ENCODE assay signal across 2 cellular contexts in genomic region chr2:100702444-100703134, GRCh38.
TF ChIP-seq lines count a peak whose summit lies in the region.

No MANE protein-coding gene starts in this region.

TF ChIP-seq in GM23338, 12 proteins besides CTCF, POLR2A, EP300 and RAD21 (continued from another document):
- TF ChIP-seq, protein P1, sequence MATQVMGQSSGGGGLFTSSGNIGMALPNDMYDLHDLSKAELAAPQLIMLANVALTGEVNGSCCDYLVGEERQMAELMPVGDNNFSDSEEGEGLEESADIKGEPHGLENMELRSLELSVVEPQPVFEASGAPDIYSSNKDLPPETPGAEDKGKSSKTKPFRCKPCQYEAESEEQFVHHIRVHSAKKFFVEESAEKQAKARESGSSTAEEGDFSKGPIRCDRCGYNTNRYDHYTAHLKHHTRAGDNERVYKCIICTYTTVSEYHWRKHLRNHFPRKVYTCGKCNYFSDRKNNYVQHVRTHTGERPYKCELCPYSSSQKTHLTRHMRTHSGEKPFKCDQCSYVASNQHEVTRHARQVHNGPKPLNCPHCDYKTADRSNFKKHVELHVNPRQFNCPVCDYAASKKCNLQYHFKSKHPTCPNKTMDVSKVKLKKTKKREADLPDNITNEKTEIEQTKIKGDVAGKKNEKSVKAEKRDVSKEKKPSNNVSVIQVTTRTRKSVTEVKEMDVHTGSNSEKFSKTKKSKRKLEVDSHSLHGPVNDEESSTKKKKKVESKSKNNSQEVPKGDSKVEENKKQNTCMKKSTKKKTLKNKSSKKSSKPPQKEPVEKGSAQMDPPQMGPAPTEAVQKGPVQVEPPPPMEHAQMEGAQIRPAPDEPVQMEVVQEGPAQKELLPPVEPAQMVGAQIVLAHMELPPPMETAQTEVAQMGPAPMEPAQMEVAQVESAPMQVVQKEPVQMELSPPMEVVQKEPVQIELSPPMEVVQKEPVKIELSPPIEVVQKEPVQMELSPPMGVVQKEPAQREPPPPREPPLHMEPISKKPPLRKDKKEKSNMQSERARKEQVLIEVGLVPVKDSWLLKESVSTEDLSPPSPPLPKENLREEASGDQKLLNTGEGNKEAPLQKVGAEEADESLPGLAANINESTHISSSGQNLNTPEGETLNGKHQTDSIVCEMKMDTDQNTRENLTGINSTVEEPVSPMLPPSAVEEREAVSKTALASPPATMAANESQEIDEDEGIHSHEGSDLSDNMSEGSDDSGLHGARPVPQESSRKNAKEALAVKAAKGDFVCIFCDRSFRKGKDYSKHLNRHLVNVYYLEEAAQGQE (IDR thresholded peaks at IDR 0.05; ENCODE audit: unreplicated experiment): no peak
- TF ChIP-seq CREB1 (CRISPR knock-in tag; IDR thresholded peaks at IDR 0.05; ENCODE audit: low read depth) (no peak), POLR2AphosphoS5 (IDR thresholded peaks at IDR 0.05; ENCODE audit: low read depth) (no peak), ETS1 (IDR thresholded peaks at IDR 0.05) (no peak), JUNB (IDR thresholded peaks at IDR 0.05; ENCODE audit: unreplicated experiment) (no peak), EZH2phosphoT487 (IDR thresholded peaks at IDR 0.05; ENCODE audit: unreplicated experiment) (no peak), EZH2 (IDR thresholded peaks at IDR 0.05; ENCODE audit: low read depth, unreplicated experiment) (no peak), ZNF114 (CRISPR knock-in tag; IDR thresholded peaks at IDR 0.05) (no peak)
- TF ChIP-seq, protein P2, sequence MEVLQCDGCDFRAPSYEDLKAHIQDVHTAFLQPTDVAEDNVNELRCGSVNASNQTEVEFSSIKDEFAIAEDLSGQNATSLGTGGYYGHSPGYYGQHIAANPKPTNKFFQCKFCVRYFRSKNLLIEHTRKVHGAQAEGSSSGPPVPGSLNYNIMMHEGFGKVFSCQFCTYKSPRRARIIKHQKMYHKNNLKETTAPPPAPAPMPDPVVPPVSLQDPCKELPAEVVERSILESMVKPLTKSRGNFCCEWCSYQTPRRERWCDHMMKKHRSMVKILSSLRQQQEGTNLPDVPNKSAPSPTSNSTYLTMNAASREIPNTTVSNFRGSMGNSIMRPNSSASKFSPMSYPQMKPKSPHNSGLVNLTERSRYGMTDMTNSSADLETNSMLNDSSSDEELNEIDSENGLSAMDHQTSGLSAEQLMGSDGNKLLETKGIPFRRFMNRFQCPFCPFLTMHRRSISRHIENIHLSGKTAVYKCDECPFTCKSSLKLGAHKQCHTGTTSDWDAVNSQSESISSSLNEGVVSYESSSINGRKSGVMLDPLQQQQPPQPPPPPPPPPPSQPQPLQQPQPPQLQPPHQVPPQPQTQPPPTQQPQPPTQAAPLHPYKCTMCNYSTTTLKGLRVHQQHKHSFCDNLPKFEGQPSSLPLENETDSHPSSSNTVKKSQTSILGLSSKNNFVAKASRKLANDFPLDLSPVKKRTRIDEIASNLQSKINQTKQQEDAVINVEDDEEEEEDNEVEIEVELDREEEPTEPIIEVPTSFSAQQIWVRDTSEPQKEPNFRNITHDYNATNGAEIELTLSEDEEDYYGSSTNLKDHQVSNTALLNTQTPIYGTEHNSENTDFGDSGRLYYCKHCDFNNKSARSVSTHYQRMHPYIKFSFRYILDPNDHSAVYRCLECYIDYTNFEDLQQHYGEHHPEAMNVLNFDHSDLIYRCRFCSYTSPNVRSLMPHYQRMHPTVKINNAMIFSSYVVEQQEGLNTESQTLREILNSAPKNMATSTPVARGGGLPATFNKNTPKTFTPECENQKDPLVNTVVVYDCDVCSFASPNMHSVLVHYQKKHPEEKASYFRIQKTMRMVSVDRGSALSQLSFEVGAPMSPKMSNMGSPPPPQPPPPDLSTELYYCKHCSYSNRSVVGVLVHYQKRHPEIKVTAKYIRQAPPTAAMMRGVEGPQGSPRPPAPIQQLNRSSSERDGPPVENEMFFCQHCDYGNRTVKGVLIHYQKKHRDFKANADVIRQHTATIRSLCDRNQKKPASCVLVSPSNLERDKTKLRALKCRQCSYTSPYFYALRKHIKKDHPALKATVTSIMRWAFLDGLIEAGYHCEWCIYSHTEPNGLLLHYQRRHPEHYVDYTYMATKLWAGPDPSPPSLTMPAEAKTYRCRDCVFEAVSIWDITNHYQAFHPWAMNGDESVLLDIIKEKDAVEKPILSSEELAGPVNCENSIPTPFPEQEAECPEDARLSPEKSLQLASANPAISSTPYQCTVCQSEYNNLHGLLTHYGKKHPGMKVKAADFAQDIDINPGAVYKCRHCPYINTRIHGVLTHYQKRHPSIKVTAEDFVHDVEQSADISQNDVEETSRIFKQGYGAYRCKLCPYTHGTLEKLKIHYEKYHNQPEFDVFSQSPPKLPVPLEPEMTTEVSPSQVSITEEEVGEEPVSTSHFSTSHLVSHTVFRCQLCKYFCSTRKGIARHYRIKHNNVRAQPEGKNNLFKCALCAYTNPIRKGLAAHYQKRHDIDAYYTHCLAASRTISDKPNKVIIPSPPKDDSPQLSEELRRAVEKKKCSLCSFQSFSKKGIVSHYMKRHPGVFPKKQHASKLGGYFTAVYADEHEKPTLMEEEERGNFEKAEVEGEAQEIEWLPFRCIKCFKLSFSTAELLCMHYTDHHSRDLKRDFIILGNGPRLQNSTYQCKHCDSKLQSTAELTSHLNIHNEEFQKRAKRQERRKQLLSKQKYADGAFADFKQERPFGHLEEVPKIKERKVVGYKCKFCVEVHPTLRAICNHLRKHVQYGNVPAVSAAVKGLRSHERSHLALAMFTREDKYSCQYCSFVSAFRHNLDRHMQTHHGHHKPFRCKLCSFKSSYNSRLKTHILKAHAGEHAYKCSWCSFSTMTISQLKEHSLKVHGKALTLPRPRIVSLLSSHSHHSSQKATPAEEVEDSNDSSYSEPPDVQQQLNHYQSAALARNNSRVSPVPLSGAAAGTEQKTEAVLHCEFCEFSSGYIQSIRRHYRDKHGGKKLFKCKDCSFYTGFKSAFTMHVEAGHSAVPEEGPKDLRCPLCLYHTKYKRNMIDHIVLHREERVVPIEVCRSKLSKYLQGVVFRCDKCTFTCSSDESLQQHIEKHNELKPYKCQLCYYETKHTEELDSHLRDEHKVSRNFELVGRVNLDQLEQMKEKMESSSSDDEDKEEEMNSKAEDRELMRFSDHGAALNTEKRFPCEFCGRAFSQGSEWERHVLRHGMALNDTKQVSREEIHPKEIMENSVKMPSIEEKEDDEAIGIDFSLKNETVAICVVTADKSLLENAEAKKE (CRISPR knock-in tag; IDR thresholded peaks at IDR 0.05): no peak
TF ChIP-seq in GM23338: peak in this region for 0.

TF ChIP-seq in HEK293, 187 proteins besides CTCF, POLR2A, EP300 and RAD21 (continued from another document):
- TF ChIP-seq ZNF391 (tag by site-specific recombination; IDR thresholded peaks at IDR 0.05; ENCODE audit: borderline replicate concordance, low read depth): no peak
